ENCODE assay signal across 8 cellular contexts in the genomic region with DNA sequence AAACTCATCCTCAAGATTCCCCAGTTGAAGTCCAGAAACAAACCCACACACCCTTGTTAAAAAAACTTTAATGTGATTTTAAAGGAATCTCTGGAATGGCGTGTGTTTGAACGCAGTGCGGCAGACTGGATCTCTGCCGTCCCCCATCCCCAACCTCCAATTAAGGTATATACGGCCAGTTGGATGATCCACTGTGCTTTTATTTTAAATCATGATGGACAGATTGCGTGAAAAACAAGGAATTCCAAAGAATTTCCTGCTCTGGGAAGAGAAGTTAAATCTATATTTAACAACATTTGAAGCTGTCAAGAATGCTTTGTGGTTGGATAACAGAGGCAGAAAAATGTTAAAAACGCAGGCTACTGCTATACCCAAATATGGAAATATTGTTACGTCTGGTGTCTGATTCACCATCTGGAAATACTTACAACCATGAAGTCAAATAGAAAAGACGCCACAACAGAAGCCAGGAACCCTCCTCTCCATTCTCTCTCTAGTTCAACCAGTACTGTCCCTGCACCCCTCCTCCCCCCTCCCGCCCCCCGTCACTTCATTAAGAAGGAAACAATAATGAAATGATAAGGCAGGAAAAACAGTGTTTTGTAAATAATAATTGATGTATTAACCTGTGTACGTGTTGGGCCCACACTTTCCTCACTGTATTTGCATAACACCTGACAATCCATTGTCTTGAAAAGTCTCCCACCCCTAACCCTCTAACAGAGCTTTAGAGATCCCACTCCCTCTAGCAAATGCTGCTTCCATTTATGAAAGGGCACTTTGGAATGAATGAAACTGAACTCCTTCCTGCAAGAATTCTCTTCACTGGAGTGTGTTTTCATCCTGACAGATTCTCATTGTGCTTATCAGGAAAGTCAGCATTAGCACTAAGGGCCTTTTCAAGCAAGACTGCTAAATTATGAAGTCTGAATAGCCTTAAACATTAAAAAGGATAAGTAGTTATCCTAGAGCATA. TPM values are rescaled to one million over a fixed set of nuclear protein-coding genes. Genes with fewer than 3 reads are reported as not detected.
A peak's percentile ranks its signal among the peaks of the same experiment; 100 is the strongest.
DNase-seq lines count a peak whose midpoint lies in the region; ATAC-seq and TF ChIP-seq lines count a peak whose summit lies in the region.

No MANE protein-coding gene starts in this region.

- H3K4me1 ChIP-seq in skeletal muscle tissue (ENCODE audit: control insufficient read depth in 3 of 3, insufficient read depth in 3 of 3, low read length in 3 of 3) (peaks cover 23 to 42% (median 38%) of the 10 kb centered on the region in 3 donors), OCI-LY7 (ENCODE audit: insufficient read depth, low read length, poor library complexity, severe bottlenecking) (no peaks in the 10 kb centered on the region)

- CTCF ChIA-PET in OCI-LY7 (lab: Charles Lee; ENCODE audit: unreplicated experiment): no interaction called here

- H3K4me1 Mint-ChIP-seq in activated T-helper 17 cell treated with anti-CD3 and anti-CD28 coated beads, Interleukin-2, amount 50 U/mL, for 72 hours: peaks cover 7% of the 10 kb centered on the region

- H4K20me1 ChIP-seq in OCI-LY7 (ENCODE audit: insufficient read depth, low read length): no peaks in the 10 kb centered on the region

- H2AFZ ChIP-seq in OCI-LY7 (ENCODE audit: low read length): no peak overlapping the region

- H3K27ac Mint-ChIP-seq in activated T-helper 17 cell treated with anti-CD3 and anti-CD28 coated beads, Interleukin-2, amount 50 U/mL, for 72 hours: no peak overlapping the region

- no peaks in the 10 kb centered on the region for H3K27me3 ChIP-seq in skeletal muscle tissue (ENCODE audit: control insufficient read depth in 3 of 3, insufficient read depth in 3 of 3, low read length in 3 of 3)

- peaks cover 70% of the 10 kb centered on the region for H3K27me3 Mint-ChIP-seq in activated T-helper 17 cell treated with anti-CD3 and anti-CD28 coated beads, Interleukin-2, amount 50 U/mL, for 72 hours

- no peaks in the 10 kb centered on the region for H3K79me2 ChIP-seq in OCI-LY7 (ENCODE audit: insufficient read depth, low read depth, low read length)

- intact Hi-C loops in OCI-LY7 (cut with micrococcal nuclease; ENCODE audit: unreplicated experiment): no loop called here

- peak overlapping the region; percentile 61 for H3K4me3 Mint-ChIP-seq in activated T-helper 17 cell treated with anti-CD3 and anti-CD28 coated beads, Interleukin-2, amount 50 U/mL, for 72 hours

- BruUV-seq in OCI-LY7 (replicated peaks; lab: Mats Ljungman, UMichigan): no TSS peak

- no peak overlapping the region for H3K4me2 ChIP-seq in OCI-LY7 (ENCODE audit: low read length)

- ATAC-seq in activated T-helper 17 cell treated with anti-CD3 and anti-CD28 coated beads, Interleukin-2, amount 50 U/mL, for 72 hours (replicated peaks): peak; percentile 16
- no peak for ATAC-seq in HG03175 (IDR thresholded peaks at IDR 0.05; ENCODE audit: unreplicated experiment)

- TF ChIP-seq CTCF in GM13977 (IDR thresholded peaks at IDR 0.05; ENCODE audit: extremely low read depth, insufficient read depth, missing control alignments) (no peak), OCI-LY7 (conservative IDR thresholded peaks at IDR 0.05; ENCODE audit: low read length) (no peak)

- H3K27ac ChIP-seq in skeletal muscle tissue (ENCODE audit: low read depth, low read length) (peak overlapping the region; percentile 98), OCI-LY7 (ENCODE audit: low read depth, low read length, poor library complexity, severe bottlenecking) (no peak overlapping the region)

- H3K9me3 Mint-ChIP-seq in activated T-helper 17 cell treated with anti-CD3 and anti-CD28 coated beads, Interleukin-2, amount 50 U/mL, for 72 hours: no peaks in the 10 kb centered on the region

- peak overlapping the region; percentile 83 to 91 (median 86) for H3K4me3 ChIP-seq in skeletal muscle tissue (ENCODE audit: low read length in 3 of 3)
- H3K4me3 ChIP-seq in OCI-LY7 (ENCODE audit: low read depth, low read length, poor library complexity, severe bottlenecking): no peak overlapping the region

- in situ Hi-C loops in GM13977 (cut with MboI; ENCODE audit: low pct_unique_long_range_greater_than_20kb, low sequenced_read_pairs, unreplicated experiment): no loop called here

- peak overlapping the region; percentile 85 to 95 (median 87) for H3K9ac ChIP-seq in skeletal muscle tissue (ENCODE audit: low read depth in 1 of 3, low read length in 3 of 3)

- POLR2A ChIA-PET in OCI-LY7 (lab: Charles Lee): no interaction called here

- DNase-seq in GM13977 (ENCODE audit: low spot score) (peak; percentile 29), hepatic stellate cell (ENCODE audit: low spot score) (peak; percentile 74), DMS153 treated with DMSO at 0.1 percent for 48 hours (lab: John Stamatoyannopoulos, UW; ENCODE audit: unreplicated experiment) (no peak), OCI-LY7 (ENCODE audit: low spot score) (no peak)
- no peak for DNase-seq in effector CD8-positive, alpha-beta T cell (lab: John Stamatoyannopoulos, UW)

- H3K36me3 ChIP-seq in skeletal muscle tissue (ENCODE audit: control insufficient read depth in 3 of 3, insufficient read depth in 3 of 3, low read length in 3 of 3) (peaks cover 15 to 24% (median 20%) of the 10 kb centered on the region in 3 donors), OCI-LY7 (ENCODE audit: insufficient read depth, low read length) (no peaks in the 10 kb centered on the region)

- H3K9me2 ChIP-seq in OCI-LY7 (ENCODE audit: insufficient read depth, low read length): no peaks in the 10 kb centered on the region

- H3K36me3 Mint-ChIP-seq in activated T-helper 17 cell treated with anti-CD3 and anti-CD28 coated beads, Interleukin-2, amount 50 U/mL, for 72 hours (ENCODE audit: low read depth): peaks cover 5% of the 10 kb centered on the region

- H3K9me3 ChIP-seq in skeletal muscle tissue (ENCODE audit: control insufficient read depth in 3 of 3, low read length in 3 of 3) (no peaks in the 10 kb centered on the region), OCI-LY7 (ENCODE audit: low read length) (no peaks in the 10 kb centered on the region)

RNA-seq across cellular contexts. Expression of a gene that starts 2.0 kb away (rescaled TPM):
- total RNA-seq in activated T-helper 17 cell treated with anti-CD3 and anti-CD28 coated beads, Interleukin-2, amount 50 U/mL, for 72 hours: not detected
- 34.4 TPM for total RNA-seq in skeletal muscle tissue
- not detected in 2 replicates for total RNA-seq in OCI-LY7 (2014; rRNA removed; shearing (Covaris generic))
- total RNA-seq in OCI-LY7 (2022): 0.23 TPM in 1 of 2 replicates, not detected in the other

Comparison
In these comparisons a context has a peak if more than half of its experiments do, and no peak if none do; other contexts are left out.
1. DNase-seq: peak in GM13977 (single experiment) and hepatic stellate cell (single experiment); none in effector CD8-positive, alpha-beta T cell (single experiment), DMS153 treated with DMSO at 0.1 percent for 48 hours (single experiment) and OCI-LY7 (single experiment).
2. RNA of a gene that starts 2.0 kb away (total RNA-seq): 34.4 TPM in skeletal muscle tissue (single experiment); 0.23 TPM in OCI-LY7 and not detected in activated T-helper 17 cell treated with anti-CD3 and anti-CD28 coated beads, Interleukin-2, amount 50 U/mL, for 72 hours; every median in the first group is over 10 times any median in the second.